In genomic region chr10:80156216-80156615, GRCh38 we compare ENCODE assay signal across 1 cellular context.
TF ChIP-seq lines count a peak whose summit lies in the region.

No MANE protein-coding gene starts in this region.

TF ChIP-seq in IMR-90, 13 proteins besides CTCF, POLR2A, EP300 and RAD21 (continued from another document):
- TF ChIP-seq, protein P1, sequence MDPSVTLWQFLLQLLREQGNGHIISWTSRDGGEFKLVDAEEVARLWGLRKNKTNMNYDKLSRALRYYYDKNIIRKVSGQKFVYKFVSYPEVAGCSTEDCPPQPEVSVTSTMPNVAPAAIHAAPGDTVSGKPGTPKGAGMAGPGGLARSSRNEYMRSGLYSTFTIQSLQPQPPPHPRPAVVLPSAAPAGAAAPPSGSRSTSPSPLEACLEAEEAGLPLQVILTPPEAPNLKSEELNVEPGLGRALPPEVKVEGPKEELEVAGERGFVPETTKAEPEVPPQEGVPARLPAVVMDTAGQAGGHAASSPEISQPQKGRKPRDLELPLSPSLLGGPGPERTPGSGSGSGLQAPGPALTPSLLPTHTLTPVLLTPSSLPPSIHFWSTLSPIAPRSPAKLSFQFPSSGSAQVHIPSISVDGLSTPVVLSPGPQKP (IDR thresholded peaks at IDR 0.05; ENCODE audit: borderline replicate concordance, low read depth, low read length), result no peak
- TF ChIP-seq BHLHE40 (IDR thresholded peaks at IDR 0.05; ENCODE audit: low read depth, low read length), result no peak
